In genomic region chr19:52945652-52946321, GRCh38 we compare ENCODE assay signal across 16 cellular contexts. TPM values are rescaled to one million over a fixed set of nuclear protein-coding genes. Genes with fewer than 3 reads are reported as not detected.
DNase-seq lines count a peak whose midpoint lies in the region; ATAC-seq and TF ChIP-seq lines count a peak whose summit lies in the region.
"Had no signal": no experiment of that assay in that cellular context is flagged by ENCODE, and none has a peak within 500 bp of the region (broad histone marks: within the 10 kb centered on the region; RNA-seq: fewer than 3 reads in every experiment).

No MANE protein-coding gene starts in this region.

- H3K4me3 ChIP-seq in mammary epithelial cell (replicated peaks in 1 of 3; ENCODE audit: insufficient read depth in 1 of 3, low read depth in 2 of 3, low read length in 3 of 3) (no peak overlapping the region), breast epithelium (peak overlapping the region in 1 of 3 donors; percentile 44), endodermal cell (ENCODE audit: low read length) (peak overlapping the region; percentile 47), mucosa of rectum (ENCODE audit: low read length in 2 of 2) (peak overlapping the region in 1 of 2 donors; percentile 50), urinary bladder (ENCODE audit: low read depth, low read length) (no peak overlapping the region)
- H3K4me3 ChIP-seq: BLaER1, psoas muscle had no signal

- H3K9me3 ChIP-seq in mammary epithelial cell (replicated peaks; ENCODE audit: insufficient read depth, low read length) (peaks cover 57% of the 10 kb centered on the region), breast epithelium (peaks cover 21 to 49% of the 10 kb centered on the region in 2 donors), endodermal cell (ENCODE audit: control insufficient read depth, low read length) (peaks cover 47% of the 10 kb centered on the region), mucosa of rectum (ENCODE audit: control insufficient read depth in 2 of 2, low read length in 2 of 2) (peaks cover 26 to 27% of the 10 kb centered on the region in 2 donors)

- TF ChIP-seq POLR2A in breast epithelium (IDR thresholded peaks at IDR 0.05): no peak

- TF ChIP-seq CTCF in mammary epithelial cell (conservative IDR thresholded peaks at IDR 0.05 in 1 of 2, IDR thresholded peaks at IDR 0.05 in 1 of 2; ENCODE audit: extremely low read depth in 1 of 2, insufficient read depth in 1 of 2, low read depth in 1 of 2, low read length in 2 of 2) (no peak), breast epithelium (IDR thresholded peaks at IDR 0.05) (no peak), endodermal cell (conservative IDR thresholded peaks at IDR 0.05) (no peak)

- peaks cover 47% of the 10 kb centered on the region for H3K9me3 Mint-ChIP-seq in endodermal cell

- no peak overlapping the region for H3K4me2 ChIP-seq in mammary epithelial cell (ENCODE audit: insufficient read depth, low read depth, low read length)
- H3K4me2 ChIP-seq: BLaER1 had no signal

- peak overlapping the region; percentile 7 for H2AFZ ChIP-seq in mammary epithelial cell (ENCODE audit: low read depth, low read length)

- intact Hi-C loops in mammary epithelial cell (cut with micrococcal nuclease): no loop called here
- intact Hi-C loops in breast epithelium (cut with DNase I; ENCODE audit: low total_unique reads): no loop called here

- DNase-seq in mammary epithelial cell: no peak
- no peak for DNase-seq in breast epithelium (ENCODE audit: low spot score in 2 of 2)
- peak; percentile 59 for DNase-seq in endodermal cell
- DNase-seq in NCI-H524 (lab: John Stamatoyannopoulos, UW): no peak
- no peak for DNase-seq in superior temporal gyrus (ENCODE audit: extremely low spot score)
- DNase-seq: activated CD8-positive, alpha-beta memory T cell treated with anti-CD3 and anti-CD28 coated beads for 24 hours; NCI-H1417 treated with DMSO at 0.1 percent for 48 hours; NCI-H446; SIG-M5 had no signal

- no peaks in the 10 kb centered on the region for H3K27me3 Mint-ChIP-seq in endodermal cell (ENCODE audit: insufficient read depth)

- H3K9ac ChIP-seq in mammary epithelial cell (ENCODE audit: insufficient read depth, low read length) (no peak overlapping the region), endodermal cell (ENCODE audit: extremely low read depth, low read length, poor library complexity, severe bottlenecking) (peak overlapping the region; percentile 54), mucosa of rectum (ENCODE audit: low read depth in 1 of 2, low read length in 2 of 2) (peak overlapping the region; percentile 30 to 32)
- H3K9ac ChIP-seq: BLaER1 had no signal

- H3K36me3 Mint-ChIP-seq in endodermal cell (ENCODE audit: low read depth): peaks cover 28% of the 10 kb centered on the region

- H3K4me1 Mint-ChIP-seq in endodermal cell: peaks cover 19% of the 10 kb centered on the region

- H3K27ac ChIP-seq in mammary epithelial cell (ENCODE audit: insufficient read depth, low read depth, low read length) (no peak overlapping the region), breast epithelium (peak overlapping the region in 1 of 2 donors; percentile 62), endodermal cell (ENCODE audit: low read depth, low read length) (peak overlapping the region; percentile 59), mucosa of rectum (ENCODE audit: low read depth in 2 of 2, low read length in 2 of 2) (peak overlapping the region; percentile 82 to 90), urinary bladder (ENCODE audit: low read depth) (peak overlapping the region; percentile 35)
- H3K27ac ChIP-seq: BLaER1, psoas muscle had no signal

- 46% methylated on average over 18 of the region's 24 CpGs for WGBS in mammary epithelial cell (ENCODE audit: low coverage, missing lambda C conversion rate)
- WGBS in endodermal cell (ENCODE audit: insufficient coverage in 1 of 2, insufficient read length in 1 of 2), 2 experiments: 87 to 89% methylated on average over 20 to 24 of the region's 24 CpGs
- WGBS in urinary bladder: 44% methylated on average over 24 of the region's 24 CpGs

- peaks cover 2% of the 10 kb centered on the region for H3K36me3 ChIP-seq in mammary epithelial cell (ENCODE audit: insufficient read depth, low read length)
- H3K36me3 ChIP-seq in breast epithelium: no peaks in the 10 kb centered on the region
- peaks cover 26% of the 10 kb centered on the region for H3K36me3 ChIP-seq in endodermal cell (ENCODE audit: control insufficient read depth, insufficient read depth, low read length)
- H3K36me3 ChIP-seq in mucosa of rectum (ENCODE audit: control insufficient read depth in 2 of 2, insufficient read depth in 2 of 2, low read length in 2 of 2): peaks cover 12 to 13% of the 10 kb centered on the region in 2 donors
- H3K36me3 ChIP-seq in urinary bladder (ENCODE audit: insufficient read depth): peaks cover 2% of the 10 kb centered on the region

- dilution Hi-C loops in mammary epithelial cell (cut with HindIII; ENCODE audit: low sequenced_read_pairs): no loop called here

- H3K79me2 ChIP-seq in mammary epithelial cell (ENCODE audit: insufficient read depth, low read length): peaks cover 4% of the 10 kb centered on the region

- H4K20me1 ChIP-seq in mammary epithelial cell (ENCODE audit: insufficient read depth, low read length): no peaks in the 10 kb centered on the region
- H4K20me1 ChIP-seq: BLaER1 had no signal

- H3K27me3 ChIP-seq in mammary epithelial cell (ENCODE audit: insufficient read depth, low read length): no peaks in the 10 kb centered on the region
- H3K27me3 ChIP-seq in breast epithelium: no peaks in the 10 kb centered on the region
- no peaks in the 10 kb centered on the region for H3K27me3 ChIP-seq in endodermal cell (ENCODE audit: control insufficient read depth, insufficient read depth, low read length, poor library complexity, severe bottlenecking)
- H3K27me3 ChIP-seq in mucosa of rectum (ENCODE audit: control insufficient read depth in 2 of 2, insufficient read depth in 2 of 2, low read length in 2 of 2): no peaks in the 10 kb centered on the region
- H3K27me3 ChIP-seq: BLaER1 had no signal

- H3K4me1 ChIP-seq in mammary epithelial cell (ENCODE audit: insufficient read depth, low read length) (peaks cover 10% of the 10 kb centered on the region), breast epithelium (no peaks in the 10 kb centered on the region), endodermal cell (ENCODE audit: control insufficient read depth, insufficient read depth, low read length) (peaks cover 3% of the 10 kb centered on the region), mucosa of rectum (ENCODE audit: control insufficient read depth in 2 of 2, insufficient read depth in 2 of 2, low read length in 2 of 2) (peaks cover 9% of the 10 kb centered on the region in 2 donors), urinary bladder (ENCODE audit: insufficient read depth) (no peaks in the 10 kb centered on the region)

- H3K27ac Mint-ChIP-seq in endodermal cell: peak overlapping the region; percentile 99
- H3K27ac Mint-ChIP-seq: activated T-helper 1 cell treated with anti-CD3 and anti-CD28 coated beads, Interleukin-12 subunit alpha, Interleukin-12 subunit beta, Interleukin-2, Interleukin-4 antibody, amounts not matched to agents 30 ng/mL and 10 ng/mL and 1 ng/mL, durations not matched to agents 14 hours and 24 hours and 36 hours had no signal

- BruUV-seq in mammary epithelial cell (replicated peaks; lab: Mats Ljungman, UMichigan): no TSS peak

- peak overlapping the region; percentile 78 for H3K4me3 Mint-ChIP-seq in endodermal cell

- ATAC-seq in GM21381 (IDR thresholded peaks at IDR 0.05; ENCODE audit: unreplicated experiment): no peak
- ATAC-seq: activated CD4-positive, CD25-positive, alpha-beta regulatory T cell treated with anti-CD3 and anti-CD28 coated beads, Interleukin-2, amount 50 U/mL, for 24 hours had no signal

- in situ Hi-C loops in mammary epithelial cell (cut with MboI; ENCODE audit: low sequenced_read_pairs in 2 of 2): no loop called here

- CTCF ChIA-PET in mammary epithelial cell (lab: Charles Lee; ENCODE audit: low non-redundant PET): no interaction called here

RNA-seq across cellular contexts. Expression of gene ZNF816, which starts 16.9 kb away (rescaled TPM):
- total RNA-seq in mammary epithelial cell (10 to 100 TPM in 1 of 2 donors, 1 to 10 TPM in 1; 6.0 to 10.8 TPM), breast epithelium (10 to 100 TPM in 2 of 3 donors, 1 to 10 TPM in 1; 7.5 to 16.5 (median 15.1) TPM), endodermal cell (10 to 100 TPM; 20.7 to 24.8 TPM), urinary bladder (27.4 TPM)
- polyA plus RNA-seq in mammary epithelial cell (3.8 TPM), urinary bladder (5.9 TPM)
- 13.7 TPM for polyA minus RNA-seq in mammary epithelial cell
- 13.4 TPM for polyA plus RNA-seq in endodermal cell (2013, experiment 1 of 2)
- 13.3 TPM for polyA plus RNA-seq in endodermal cell (2013, experiment 2 of 2)

RNA-seq across cellular contexts. Expression of gene ZNF888, which starts 22.6 kb away (rescaled TPM):
- 1 to 10 TPM; 5.7 to 6.0 TPM for total RNA-seq in mammary epithelial cell
- 2.3 TPM for polyA plus RNA-seq in mammary epithelial cell
- polyA minus RNA-seq in mammary epithelial cell: 9.3 TPM
- 1 to 10 TPM; 4.5 to 10.0 (median 5.2) TPM for total RNA-seq in breast epithelium
- 10 to 100 TPM; 13.4 to 19.6 TPM for total RNA-seq in endodermal cell
- polyA plus RNA-seq in endodermal cell (2013, experiment 1 of 2): 4.5 TPM
- 5.4 TPM for polyA plus RNA-seq in endodermal cell (2013, experiment 2 of 2)
- total RNA-seq in urinary bladder: 21.3 TPM
- polyA plus RNA-seq in urinary bladder: 4.2 TPM

RNA-seq across cellular contexts. Expression of gene ZNF320, which starts 48.4 kb away (rescaled TPM):
- 10 to 100 TPM; 13.3 to 18.5 TPM for total RNA-seq in mammary epithelial cell
- 9.8 TPM for polyA plus RNA-seq in mammary epithelial cell
- polyA minus RNA-seq in mammary epithelial cell: 12.4 TPM
- 10 to 100 TPM; 15.2 to 22.0 (median 18.4) TPM for total RNA-seq in breast epithelium
- 10 to 100 TPM; 33.5 to 37.5 TPM for total RNA-seq in endodermal cell
- polyA plus RNA-seq in endodermal cell (2013, experiment 1 of 2): 20.9 TPM
- 18.1 TPM for polyA plus RNA-seq in endodermal cell (2013, experiment 2 of 2)
- total RNA-seq in urinary bladder: 22.9 TPM
- 9.7 TPM for polyA plus RNA-seq in urinary bladder
